Comparison of ENCODE assay signal across 11 cellular contexts in genomic region chr20:34512266-34512954, GRCh38. TPM values are rescaled to one million over a fixed set of nuclear protein-coding genes. Genes with fewer than 3 reads are reported as not detected.
DNase-seq lines count a peak whose midpoint lies in the region; ATAC-seq, FAIRE-seq and TF ChIP-seq lines count a peak whose summit lies in the region.
"Had no signal": no experiment of that assay in that cellular context is flagged by ENCODE, and none has a peak within 500 bp of the region (broad histone marks: within the 10 kb centered on the region; RNA-seq: fewer than 3 reads in every experiment).

No MANE protein-coding gene starts in this region.

- no peak overlapping the region for H3K4me2 ChIP-seq in GM23338
- peak overlapping the region; percentile 77 for H3K4me2 ChIP-seq in HepG2 (ENCODE audit: low read depth, low read length)
- H3K4me2 ChIP-seq: KMS-11 had no signal

- peaks cover 3% of the 10 kb centered on the region; the same call in 1 of the 2 replicates for H3F3A ChIP-seq in GM23338 (replicated peaks; ENCODE audit: low read depth)

- H3K27ac Mint-ChIP-seq in GM23338, result no peak overlapping the region

- in situ Hi-C loops in HepG2 (cut with HindIII; ENCODE audit: extremely low pct_ligation_motif_present, low pct_unique_long_range_greater_than_20kb), result no loop called here

- no peak for TF ChIP-seq RAD21 in HepG2 (CRISPR knock-in tag; IDR thresholded peaks at IDR 0.05)

- TF ChIP-seq EP300 in HepG2 (IDR thresholded peaks at IDR 0.05; ENCODE audit: low read depth in 2 of 2, low read length in 2 of 2) (no peak), HepG2 (CRISPR knock-in tag; IDR thresholded peaks at IDR 0.05; ENCODE audit: borderline replicate concordance) (no peak)

- H3K27me3 ChIP-seq in GM23338 (ENCODE audit: insufficient read depth), result no peaks in the 10 kb centered on the region
- no peaks in the 10 kb centered on the region; a peak in 1 of 5 replicates for H3K27me3 ChIP-seq in HepG2 (ENCODE audit: control insufficient read depth in 1 of 2, insufficient read depth in 2 of 2, low read length in 2 of 2)
- no peaks in the 10 kb centered on the region for H3K27me3 ChIP-seq in small intestine (ENCODE audit: control insufficient read depth in 2 of 2, insufficient read depth in 2 of 2, low read length in 2 of 2)

- H3K27ac ChIP-seq in GM23338 (ENCODE audit: low read depth) (0 out of 2 replicates have a peak overlapping the region, but pooled peaks have one; percentile 34), caudate nucleus (ENCODE audit: low read depth, low read length) (peak overlapping the region; percentile 85), HepG2 (ENCODE audit: extremely low read length, insufficient read depth, low read length) (peak overlapping the region; percentile 74), small intestine (ENCODE audit: low read depth in 1 of 2, low read length in 1 of 2) (no peak overlapping the region)
- H3K27ac ChIP-seq: KMS-11 had no signal

- ATAC-seq in GM23338, result no peak
- peak; percentile 1 for ATAC-seq in HepG2
- no peak for ATAC-seq in GM21423 (IDR thresholded peaks at IDR 0.05; ENCODE audit: unreplicated experiment)
- no peak for ATAC-seq in GM18858 (IDR thresholded peaks at IDR 0.05; ENCODE audit: unreplicated experiment)

- H3K9me3 ChIP-seq in HepG2 (ENCODE audit: low read length) (no peaks in the 10 kb centered on the region), small intestine (ENCODE audit: control insufficient read depth, low read depth) (no peaks in the 10 kb centered on the region)

- no TSS peak for BruUV-seq in HepG2 (replicated peaks; lab: Mats Ljungman, UMichigan)

- H4K20me1 ChIP-seq in GM23338 (replicated peaks; ENCODE audit: insufficient read depth) (no peaks in the 10 kb centered on the region), HepG2 (ENCODE audit: insufficient read depth, low read length) (peaks cover 8% of the 10 kb centered on the region)

- peaks cover 8% of the 10 kb centered on the region for H3K4me1 ChIP-seq in GM23338 (ENCODE audit: insufficient read depth)
- H3K4me1 ChIP-seq in HepG2 (ENCODE audit: insufficient read depth, low read length), result peaks cover 55% of the 10 kb centered on the region
- peaks cover 0 to 2% of the 10 kb centered on the region in 2 donors for H3K4me1 ChIP-seq in small intestine (ENCODE audit: control insufficient read depth in 2 of 2, insufficient read depth in 1 of 2, low read depth in 1 of 2, low read length in 1 of 2)

- POLR2A ChIA-PET in HepG2 (lab: Yijun Ruan, JAX), result interaction anchor here (1.0 to 1.7 kb wide), 13 partner anchors 8 to 313 kb away, joined by 3 to 12 read pairs (median 4); partner anchors contain the start of genes AHCY, ITCH and NCOA6

- 0 out of 4 replicates have a peak, but pooled peaks of 1 of the 2 experiments have one; percentile 28 for TF ChIP-seq POLR2A in HepG2 (IDR thresholded peaks at IDR 0.05; ENCODE audit: insufficient read depth in 1 of 2, low read depth in 2 of 2, low read length in 2 of 2)

- peaks cover 11% of the 10 kb centered on the region for H3K27me3 Mint-ChIP-seq in GM23338 (ENCODE audit: insufficient read depth, low read depth, poor library complexity)

- H3K9ac ChIP-seq in HepG2 (ENCODE audit: insufficient read depth, low read depth, low read length), result peak overlapping the region; percentile 59
- H3K9ac ChIP-seq: KMS-11 had no signal

- peaks cover 17% of the 10 kb centered on the region; the same call in 2 of the 3 replicates for H3K36me3 Mint-ChIP-seq in GM23338 (ENCODE audit: low read depth)

- intact Hi-C loops in HepG2 (cut with micrococcal nuclease; ENCODE audit: unreplicated experiment), result loop anchor here (2.0 kb wide), 1 partner anchor 14 kb away; no protein-coding TSS in a partner anchor

- no peak overlapping the region for H3K4me3 ChIP-seq in GM23338
- peak overlapping the region; percentile 15 to 43 (median 17); a peak in 5 of 6 replicates for H3K4me3 ChIP-seq in HepG2 (replicated peaks in 1 of 3; ENCODE audit: insufficient read depth in 1 of 3, low read depth in 2 of 3, low read length in 3 of 3)
- no peak overlapping the region for H3K4me3 ChIP-seq in small intestine (ENCODE audit: low read depth in 1 of 2, low read length in 2 of 2)

- H3K9me3 Mint-ChIP-seq in GM23338, result no peaks in the 10 kb centered on the region

- H3K4me1 Mint-ChIP-seq in GM23338, result peaks cover 6% of the 10 kb centered on the region; the same call in 2 of the 3 replicates

- H3K4me3 Mint-ChIP-seq in GM23338, result no peak overlapping the region

- CTCF ChIA-PET in HepG2 (lab: Yijun Ruan, JAX; ENCODE audit: low intra/inter-chr PET ratio, low total read pairs), result no interaction called here

- DNase-seq in GM23338 (ENCODE audit: low spot score) (no peak), caudate nucleus (lab: John Stamatoyannopoulos, UW) (no peak), HepG2 (ENCODE audit: low spot score) (peak; percentile 59), small intestine (peak; percentile 16)
- DNase-seq in activated effector memory CD4-positive, alpha-beta T cell treated with Interleukin-2 at 50 U/mL for 16 hours, result no peak
- DNase-seq: activated CD4-positive, alpha-beta T cell treated with anti-CD3 and anti-CD28 coated beads for 48 hours; activated naive CD4-positive, alpha-beta T cell treated with anti-CD3 and anti-CD28 coated beads, Interleukin-2, amount 50 U/mL, for 16 hours; NCI-H2107 had no signal

- WGBS in HepG2 (ENCODE audit: low lambda C conversion rate), result 22% methylated on average over 4 of the region's 4 CpGs
- 89 to 91% (median 89%) methylated on average over 4 of the region's 4 CpGs for WGBS in small intestine, 3 donors

- peaks cover 7% of the 10 kb centered on the region for H3K79me2 ChIP-seq in GM23338 (replicated peaks; ENCODE audit: insufficient read depth)
- H3K79me2 ChIP-seq in HepG2 (ENCODE audit: insufficient read depth, low read length), result peaks cover 15% of the 10 kb centered on the region

- no peak for TF ChIP-seq CTCF in GM23338 (conservative IDR thresholded peaks at IDR 0.05; ENCODE audit: low read depth in 2 of 2)
- TF ChIP-seq CTCF in HepG2 (CRISPR knock-in tag; IDR thresholded peaks at IDR 0.05), result no peak

- H3K36me3 ChIP-seq in GM23338 (ENCODE audit: insufficient read depth) (peaks cover 3% of the 10 kb centered on the region; the same call in 1 of the 2 replicates), HepG2 (replicated peaks in 1 of 2; ENCODE audit: control insufficient read depth in 1 of 2, insufficient read depth in 2 of 2, low read length in 2 of 2) (peaks cover 8 to 26% of the 10 kb centered on the region in 2 experiments), small intestine (ENCODE audit: control insufficient read depth in 2 of 2, insufficient read depth in 2 of 2, low read length in 2 of 2) (peaks cover 0 to 6% of the 10 kb centered on the region in 2 donors)

- H3K9me2 ChIP-seq in GM23338 (ENCODE audit: insufficient read depth), result no peaks in the 10 kb centered on the region

- FAIRE-seq in HepG2 (lab: Jason Lieb, UNC), result peak; percentile 56
- no peak for FAIRE-seq in small intestine (lab: Jason Lieb, UNC)

- H2AFZ ChIP-seq in GM23338, result no peak overlapping the region
- no peak overlapping the region for H2AFZ ChIP-seq in HepG2 (ENCODE audit: low read length)

RNA-seq across cellular contexts. Expression of gene DYNLRB1, which starts 3.8 kb away (rescaled TPM):
- total RNA-seq in GM23338 (2014; rRNA removed; shearing (Covaris generic)), result 102 and 107 TPM in 2 replicates
- polyA plus RNA-seq in GM23338 (2016; fragmentation: Nextera tagmentation; extraction: Ambion mirVana), result 376 and 393 TPM in 2 replicates
- total RNA-seq in HepG2 (2016; rRNA removed; fragmentation: Illumina TruSeq; extraction: Trizol), result 140 and 151 TPM in 2 replicates
- 70.8 and 95.6 TPM in 2 replicates for total RNA-seq in HepG2 (2016; cell fraction: cytosol; rRNA removed; fragmentation: Illumina TruSeq; extraction: Trizol; ENCODE audit: low read depth)
- 132 and 137 TPM in 2 replicates for total RNA-seq in HepG2 (2016; cell fraction: insoluble cytoplasmic fraction; rRNA removed; fragmentation: Illumina TruSeq; extraction: Trizol)
- total RNA-seq in HepG2 (2016; cell fraction: membrane; rRNA removed; fragmentation: Illumina TruSeq; extraction: Trizol), result 86.4 and 104 TPM in 2 replicates
- total RNA-seq in HepG2 (2016; cell fraction: nucleus; rRNA removed; fragmentation: Illumina TruSeq; extraction: Trizol), result 52.8 and 64.0 TPM in 2 replicates
- polyA plus RNA-seq in HepG2 (2011; rRNA removed), result 244 and 285 TPM in 2 replicates
- polyA plus RNA-seq in HepG2 (2011; cell fraction: cytosol; rRNA removed), result 208 and 234 TPM in 2 replicates
- 71.4 and 86.5 TPM in 2 replicates for polyA plus RNA-seq in HepG2 (2011; cell fraction: nucleus; rRNA removed)
- 331 and 366 TPM in 2 replicates for polyA plus RNA-seq in HepG2 (2012)
- polyA plus RNA-seq in HepG2 (2016; cell fraction: cytosol; fragmentation: Illumina TruSeq; extraction: Trizol; ENCODE audit: low read depth), result 170 and 195 TPM in 2 replicates
- 370 and 446 TPM in 2 replicates for polyA plus RNA-seq in HepG2 (2016; cell fraction: insoluble cytoplasmic fraction; fragmentation: Illumina TruSeq; extraction: Trizol; ENCODE audit: low read depth)
- polyA plus RNA-seq in HepG2 (2016; cell fraction: membrane; fragmentation: Illumina TruSeq; extraction: Trizol; ENCODE audit: low read depth), result 217 and 229 TPM in 2 replicates
- polyA plus RNA-seq in HepG2 (2016; cell fraction: nucleus; fragmentation: Illumina TruSeq; extraction: Trizol; ENCODE audit: insufficient read depth, low read depth), result 196 and 204 TPM in 2 replicates
- 201 and 224 TPM in 2 replicates for polyA minus RNA-seq in HepG2 (2011; rRNA and poly(A)+ RNA removed; ENCODE audit: low replicate concordance)
- 65.3 and 87.8 TPM in 2 replicates for polyA minus RNA-seq in HepG2 (2011; cell fraction: cytosol; rRNA and poly(A)+ RNA removed)
- polyA minus RNA-seq in HepG2 (2011; cell fraction: nucleus; rRNA and poly(A)+ RNA removed), result 48.7 and 54.5 TPM in 2 replicates
- polyA plus RNA-seq in small intestine, result 100 to 1,000 TPM; 147 to 306 (median 260) TPM

RNA-seq across cellular contexts. Expression of gene MAP1LC3A, which starts 46.1 kb away (rescaled TPM):
- total RNA-seq in GM23338 (2014; rRNA removed; shearing (Covaris generic)), result 9.5 and 15.9 TPM in 2 replicates
- polyA plus RNA-seq in GM23338 (2016; fragmentation: Nextera tagmentation; extraction: Ambion mirVana), result 15.2 and 15.3 TPM in 2 replicates
- not detected in 2 replicates for total RNA-seq in HepG2 (2016; rRNA removed; fragmentation: Illumina TruSeq; extraction: Trizol)
- total RNA-seq in HepG2 (2016; cell fraction: cytosol; rRNA removed; fragmentation: Illumina TruSeq; extraction: Trizol; ENCODE audit: low read depth), result not detected in 2 replicates
- not detected in 2 replicates for total RNA-seq in HepG2 (2016; cell fraction: insoluble cytoplasmic fraction; rRNA removed; fragmentation: Illumina TruSeq; extraction: Trizol)
- total RNA-seq in HepG2 (2016; cell fraction: membrane; rRNA removed; fragmentation: Illumina TruSeq; extraction: Trizol), result not detected in 2 replicates
- total RNA-seq in HepG2 (2016; cell fraction: nucleus; rRNA removed; fragmentation: Illumina TruSeq; extraction: Trizol), result not detected in 2 replicates
- not detected in 2 replicates for polyA plus RNA-seq in HepG2 (2011; rRNA removed)
- not detected in 2 replicates for polyA plus RNA-seq in HepG2 (2011; cell fraction: cytosol; rRNA removed)
- polyA plus RNA-seq in HepG2 (2011; cell fraction: nucleus; rRNA removed), result 0.17 TPM in 1 of 2 replicates, not detected in the other
- not detected in 2 replicates for polyA plus RNA-seq in HepG2 (2012)
- not detected in 2 replicates for polyA plus RNA-seq in HepG2 (2016; cell fraction: cytosol; fragmentation: Illumina TruSeq; extraction: Trizol; ENCODE audit: low read depth)
- not detected in 2 replicates for polyA plus RNA-seq in HepG2 (2016; cell fraction: insoluble cytoplasmic fraction; fragmentation: Illumina TruSeq; extraction: Trizol; ENCODE audit: low read depth)
- polyA plus RNA-seq in HepG2 (2016; cell fraction: membrane; fragmentation: Illumina TruSeq; extraction: Trizol; ENCODE audit: low read depth), result not detected in 2 replicates
- not detected in 2 replicates for polyA plus RNA-seq in HepG2 (2016; cell fraction: nucleus; fragmentation: Illumina TruSeq; extraction: Trizol; ENCODE audit: insufficient read depth, low read depth)
- polyA minus RNA-seq in HepG2 (2011; rRNA and poly(A)+ RNA removed; ENCODE audit: low replicate concordance), result not detected in 2 replicates
- not detected in 2 replicates for polyA minus RNA-seq in HepG2 (2011; cell fraction: cytosol; rRNA and poly(A)+ RNA removed)
- not detected in 2 replicates for polyA minus RNA-seq in HepG2 (2011; cell fraction: nucleus; rRNA and poly(A)+ RNA removed)
- polyA plus RNA-seq in small intestine, result 10 to 100 TPM; 49.4 to 83.6 (median 57.8) TPM

Comparison
In these comparisons a context has a peak if more than half of its experiments do, and no peak if none do; other contexts are left out.
1. DNase-seq: peak in HepG2 (single experiment) and small intestine (single experiment); none in GM23338 (single experiment), caudate nucleus (0 of 61) and activated effector memory CD4-positive, alpha-beta T cell treated with Interleukin-2 at 50 U/mL for 16 hours (single experiment).
2. H3K27ac ChIP-seq: peak in GM23338 (single experiment), caudate nucleus (single experiment) and HepG2 (single experiment); none in small intestine (0 of 2).
3. H3K4me3 ChIP-seq: peak in HepG2 (3 of 3); none in GM23338 (single experiment) and small intestine (0 of 2).
4. RNA of gene MAP1LC3A, which starts 46.1 kb away (polyA plus RNA-seq): 49.4 to 83.6 TPM in small intestine and 15.2 to 15.3 TPM in GM23338; 0.17 TPM in HepG2; every median in the first group is over 10 times any median in the second.